In genomic region chr16:4463522-4464163, GRCh38 we compare ENCODE assay signal across 2 cellular contexts.
TF ChIP-seq lines count a peak whose summit lies in the region.

No MANE protein-coding gene starts in this region.

TF ChIP-seq in IMR-90, 13 proteins besides CTCF, POLR2A, EP300 and RAD21:
- TF ChIP-seq MXI1 (IDR thresholded peaks at IDR 0.05; ENCODE audit: borderline replicate concordance, low read depth, low read length) (no peak), NFE2L2 (IDR thresholded peaks at IDR 0.05; ENCODE audit: low read depth, low read length) (no peak), CHD1 (IDR thresholded peaks at IDR 0.05; ENCODE audit: low read depth, low read length) (no peak), BHLHE40 (IDR thresholded peaks at IDR 0.05; ENCODE audit: low read depth, low read length) (no peak), SMC3 (IDR thresholded peaks at IDR 0.05; ENCODE audit: low read depth, low read length) (no peak), FOS (IDR thresholded peaks at IDR 0.05; ENCODE audit: low read depth, low read length) (no peak), MAFK (IDR thresholded peaks at IDR 0.05; ENCODE audit: low read depth, low read length) (no peak), CEBPB (IDR thresholded peaks at IDR 0.05; ENCODE audit: low read depth, low read length) (no peak), RFX5 (IDR thresholded peaks at IDR 0.05; ENCODE audit: low read depth, low read length) (no peak), MAZ (IDR thresholded peaks at IDR 0.05; ENCODE audit: borderline replicate concordance, low read depth, low read length) (no peak), USF2 (IDR thresholded peaks at IDR 0.05; ENCODE audit: low read depth, low read length) (no peak), RCOR1 (IDR thresholded peaks at IDR 0.05; ENCODE audit: insufficient replicate concordance, low read length) (no peak)
- TF ChIP-seq, protein P1, sequence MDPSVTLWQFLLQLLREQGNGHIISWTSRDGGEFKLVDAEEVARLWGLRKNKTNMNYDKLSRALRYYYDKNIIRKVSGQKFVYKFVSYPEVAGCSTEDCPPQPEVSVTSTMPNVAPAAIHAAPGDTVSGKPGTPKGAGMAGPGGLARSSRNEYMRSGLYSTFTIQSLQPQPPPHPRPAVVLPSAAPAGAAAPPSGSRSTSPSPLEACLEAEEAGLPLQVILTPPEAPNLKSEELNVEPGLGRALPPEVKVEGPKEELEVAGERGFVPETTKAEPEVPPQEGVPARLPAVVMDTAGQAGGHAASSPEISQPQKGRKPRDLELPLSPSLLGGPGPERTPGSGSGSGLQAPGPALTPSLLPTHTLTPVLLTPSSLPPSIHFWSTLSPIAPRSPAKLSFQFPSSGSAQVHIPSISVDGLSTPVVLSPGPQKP (IDR thresholded peaks at IDR 0.05; ENCODE audit: borderline replicate concordance, low read depth, low read length): no peak

TF ChIP-seq in K562, 482 proteins besides CTCF, POLR2A, EP300 and RAD21:
- TF ChIP-seq ZFX (CRISPR knock-in tag; IDR thresholded peaks at IDR 0.05) (no peak), POLR2G (IDR thresholded peaks at IDR 0.05; ENCODE audit: low read depth, low read length) (peak; percentile 55), RBFOX2 (IDR thresholded peaks at IDR 0.05; ENCODE audit: low read depth, low read length) (peak; percentile 32; the same call in 1 of the 2 replicates), SUPT5H (IDR thresholded peaks at IDR 0.05) (peak; percentile 23; the same call in 1 of the 2 replicates), PHF8 (IDR thresholded peaks at IDR 0.05; ENCODE audit: borderline replicate concordance, low read length) (no peak), MYNN (IDR thresholded peaks at IDR 0.05) (0 out of 2 replicates have a peak, but pooled peaks have one; percentile 6), MYNN (CRISPR knock-in tag; IDR thresholded peaks at IDR 0.05) (no peak)
